ENCODE assay signal across 10 cellular contexts in genomic region chr18:79819951-79820351, GRCh38. TPM values are rescaled to one million over a fixed set of nuclear protein-coding genes. Genes with fewer than 3 reads are reported as not detected.
DNase-seq lines count a peak whose midpoint lies in the region; ATAC-seq and TF ChIP-seq lines count a peak whose summit lies in the region.
"Had no signal": no experiment of that assay in that cellular context is flagged by ENCODE, and none has a peak within 500 bp of the region (broad histone marks: within the 10 kb centered on the region; RNA-seq: fewer than 3 reads in every experiment).

No MANE protein-coding gene starts in this region.

- peak overlapping the region; percentile 34 for H3K9ac ChIP-seq in trophoblast cell (ENCODE audit: low read length)

- no CpG with 5 or more reads among the region's 14 CpGs for WGBS in trophoblast cell (ENCODE audit: extremely low coverage, insufficient coverage, insufficient read length)

- H2AK5ac ChIP-seq in trophoblast cell (ENCODE audit: low read length) = no peak overlapping the region

- no peaks in the 10 kb centered on the region for H3K79me1 ChIP-seq in trophoblast cell (ENCODE audit: low read length)

- no peak overlapping the region for H2BK120ac ChIP-seq in trophoblast cell (ENCODE audit: insufficient read depth, low read length, poor library complexity)

- no peak overlapping the region for H3K23ac ChIP-seq in trophoblast cell (ENCODE audit: low read length)

- H2AFZ ChIP-seq in trophoblast cell (ENCODE audit: insufficient read depth, low read length, poor library complexity) = no peak overlapping the region

- H2BK12ac ChIP-seq in trophoblast cell (ENCODE audit: low read length) = no peak overlapping the region

- H3K9me3 ChIP-seq in Peyer's patch = no peaks in the 10 kb centered on the region
- peaks cover 8% of the 10 kb centered on the region for H3K9me3 ChIP-seq in trophoblast cell (ENCODE audit: insufficient read depth, low read depth, low read length)

- no peak overlapping the region for H3K4ac ChIP-seq in trophoblast cell (ENCODE audit: low read depth, low read length)

- H4K8ac ChIP-seq in trophoblast cell (ENCODE audit: low read depth, low read length) = no peak overlapping the region

- DNase-seq in Peyer's patch = peak; percentile 44 to 72 (median 71)
- no peak for DNase-seq in trophoblast cell
- no peak for DNase-seq in AG08395 (ENCODE audit: low spot score)
- no peak for DNase-seq in A172 (ENCODE audit: low spot score)
- DNase-seq in stimulated activated CD4-positive, alpha-beta T cell treated with anti-CD3 and anti-CD28 coated beads, Interleukin-12 subunit alpha, Interleukin-12 subunit beta, amount 100 ng/mL, for 4 hours = no peak
- no peak for DNase-seq in dedifferentiated amniotic fluid mesenchymal stem cell (ENCODE audit: extremely low spot score)
- DNase-seq: cortex of kidney; stimulated activated CD8-positive, alpha-beta memory T cell treated with anti-CD3 and anti-CD28 coated beads, Interleukin-4, amount 100 ng/mL, for 48 hours had no signal

- H3K4me1 ChIP-seq in Peyer's patch (peaks cover 0 to 9% (median 0%) of the 10 kb centered on the region in 4 donors), trophoblast cell (ENCODE audit: control insufficient read depth in 1 of 2, insufficient read depth in 2 of 2, low read length in 2 of 2) (no peaks in the 10 kb centered on the region)

- no peak overlapping the region for H3K14ac ChIP-seq in trophoblast cell (ENCODE audit: low read length)

- H4K12ac ChIP-seq in trophoblast cell (ENCODE audit: low read depth, low read length) = no peak overlapping the region

- no peak overlapping the region for H2BK5ac ChIP-seq in trophoblast cell (ENCODE audit: low read depth, low read length, poor library complexity)

- H3K4me2 ChIP-seq in trophoblast cell (ENCODE audit: low read length) = no peak overlapping the region

- ATAC-seq in GM19043 (IDR thresholded peaks at IDR 0.05; ENCODE audit: low read depth, unreplicated experiment) (peak; percentile 94), HG02943 (IDR thresholded peaks at IDR 0.05; ENCODE audit: low read depth, unreplicated experiment) (peak; percentile 84)

- H3K4me3 ChIP-seq in Peyer's patch = no peak overlapping the region
- no peak overlapping the region for H3K4me3 ChIP-seq in trophoblast cell (ENCODE audit: low read depth, low read length)

- no peak for TF ChIP-seq CTCF in Peyer's patch (IDR thresholded peaks at IDR 0.05)

- H4K91ac ChIP-seq in trophoblast cell (ENCODE audit: low read depth, low read length) = no peak overlapping the region

- H3K18ac ChIP-seq in trophoblast cell (ENCODE audit: low read length) = no peak overlapping the region

- no peaks in the 10 kb centered on the region for H3K27me3 ChIP-seq in Peyer's patch
- no peaks in the 10 kb centered on the region for H3K27me3 ChIP-seq in trophoblast cell (ENCODE audit: insufficient read depth, low read length)

- H3K27ac ChIP-seq in Peyer's patch = peak overlapping the region in 1 of 4 donors; percentile 19
- no peak overlapping the region for H3K27ac ChIP-seq in trophoblast cell (ENCODE audit: low read depth, low read length)

- no peaks in the 10 kb centered on the region for H3K79me2 ChIP-seq in trophoblast cell (ENCODE audit: control insufficient read depth, insufficient read depth, low read length, poor library complexity)

- H3K36me3 ChIP-seq in Peyer's patch (no peaks in the 10 kb centered on the region), trophoblast cell (ENCODE audit: control insufficient read depth in 1 of 2, insufficient read depth in 2 of 2, low read length in 2 of 2) (no peaks in the 10 kb centered on the region)

- no peak for TF ChIP-seq POLR2A in Peyer's patch (IDR thresholded peaks at IDR 0.05)

RNA-seq across cellular contexts. Expression of gene KCNG2, which starts 22.2 kb away (rescaled TPM):
- total RNA-seq in Peyer's patch = 1 to 10 TPM in 3 of 4 donors, not detected in 1; 2.3 to 3.8 (median 3.2) TPM
- not detected in 2 replicates for polyA plus RNA-seq in trophoblast cell (2013)
- total RNA-seq in A172 (2014; rRNA removed; shearing (Covaris generic)) = not detected in 2 replicates

Comparison
In these comparisons a context has a peak if more than half of its experiments do, and no peak if none do; other contexts are left out.
1. DNase-seq: peak in Peyer's patch (3 of 3); none in trophoblast cell (0 of 2), AG08395 (single experiment), A172 (single experiment), stimulated activated CD4-positive, alpha-beta T cell treated with anti-CD3 and anti-CD28 coated beads, Interleukin-12 subunit alpha, Interleukin-12 subunit beta, amount 100 ng/mL, for 4 hours (single experiment) and dedifferentiated amniotic fluid mesenchymal stem cell (single experiment).